In genomic region chr21:45467221-45467779, GRCh38 we compare ENCODE assay signal across 17 cellular contexts.
DNase-seq lines count a peak whose midpoint lies in the region; ATAC-seq and TF ChIP-seq lines count a peak whose summit lies in the region.
"Had no signal": no experiment of that assay in that cellular context is flagged by ENCODE, and none has a peak within 500 bp of the region (broad histone marks: within the 10 kb centered on the region; RNA-seq: fewer than 3 reads in every experiment).

No MANE protein-coding gene starts in this region.

- H3K4me3 ChIP-seq in MG63 = no peak overlapping the region
- no peak overlapping the region for H3K4me3 ChIP-seq in coronary artery
- no peak overlapping the region for H3K4me3 ChIP-seq in Peyer's patch
- H3K4me3 ChIP-seq: esophagus squamous epithelium, K562, ovary had no signal

- no peak for TF ChIP-seq CTCF in coronary artery (IDR thresholded peaks at IDR 0.05)
- no peak for TF ChIP-seq CTCF in Peyer's patch (IDR thresholded peaks at IDR 0.05)

- intact Hi-C loops in sciatic nerve (cut with DNase I) = no loop called here

- H3K27me3 ChIP-seq in MG63 (peaks cover 6% of the 10 kb centered on the region), Peyer's patch (no peaks in the 10 kb centered on the region)
- H3K27me3 ChIP-seq: ovary had no signal

- no peak for ATAC-seq in sciatic nerve
- ATAC-seq: K562; stimulated activated naive CD8-positive, alpha-beta T cell treated with anti-CD3 and anti-CD28 coated beads, Interleukin-15, Interleukin-2, amounts not matched to agents 100 U/mL and 50 U/mL, for 24 hours had no signal

- H3K36me3 ChIP-seq in MG63 (no peaks in the 10 kb centered on the region), Peyer's patch (no peaks in the 10 kb centered on the region)
- H3K36me3 ChIP-seq: ovary had no signal

- peaks cover 4% of the 10 kb centered on the region; the same call in 1 of the 2 replicates for H3K9me3 ChIP-seq in MG63
- no peaks in the 10 kb centered on the region for H3K9me3 ChIP-seq in Peyer's patch
- H3K9me3 ChIP-seq: esophagus squamous epithelium, ovary had no signal

- TF ChIP-seq POLR2A in Peyer's patch (IDR thresholded peaks at IDR 0.05) = no peak

- peaks cover 0 to 30% (median 6%) of the 10 kb centered on the region in 4 donors for H3K4me1 ChIP-seq in Peyer's patch

- H3K27ac ChIP-seq in coronary artery (peak overlapping the region; percentile 53 to 82), Peyer's patch (peak overlapping the region in 1 of 4 donors; percentile 0)
- H3K27ac ChIP-seq: ovary had no signal

- peak; percentile 63 for DNase-seq in A172 (ENCODE audit: low spot score)
- DNase-seq in MG63 = peak; percentile 48
- DNase-seq in coronary artery (ENCODE audit: low spot score) = no peak
- peak; percentile 38 for DNase-seq in myocyte (ENCODE audit: low read depth)
- no peak for DNase-seq in Peyer's patch
- DNase-seq in GM19238 (ENCODE audit: insufficient read length, low spot score) = no peak
- no peak for DNase-seq in NCI-H69 (lab: John Stamatoyannopoulos, UW)
- no peak for DNase-seq in sciatic nerve (ENCODE audit: low spot score)
- DNase-seq: activated CD4-positive, alpha-beta T cell treated with anti-CD3 and anti-CD28 coated beads, Interleukin-2, amount 10 ng/mL, durations not matched to agents 7 days and 5 days; activated naive CD4-positive, alpha-beta T cell treated with Interleukin-2 at 50 U/mL for 16 hours; CD4-positive, CD25-positive, alpha-beta regulatory T cell; DMS79; esophagus squamous epithelium; NCI-H1105 treated with DMSO at 0.1 percent for 48 hours; stimulated activated naive CD8-positive, alpha-beta T cell treated with anti-CD3 and anti-CD28 coated beads, Interleukin-15, Interleukin-2, amounts not matched to agents 100 U/mL and 50 U/mL, for 24 hours had no signal

Comparison
In these comparisons a context has a peak if more than half of its experiments do, and no peak if none do; other contexts are left out.
1. DNase-seq: peak in A172 (single experiment), MG63 (single experiment) and myocyte (single experiment); none in coronary artery (single experiment), Peyer's patch (0 of 3), GM19238 (single experiment), NCI-H69 (single experiment) and sciatic nerve (single experiment).